ENCODE assay signal across 20 cellular contexts in the genomic region with DNA sequence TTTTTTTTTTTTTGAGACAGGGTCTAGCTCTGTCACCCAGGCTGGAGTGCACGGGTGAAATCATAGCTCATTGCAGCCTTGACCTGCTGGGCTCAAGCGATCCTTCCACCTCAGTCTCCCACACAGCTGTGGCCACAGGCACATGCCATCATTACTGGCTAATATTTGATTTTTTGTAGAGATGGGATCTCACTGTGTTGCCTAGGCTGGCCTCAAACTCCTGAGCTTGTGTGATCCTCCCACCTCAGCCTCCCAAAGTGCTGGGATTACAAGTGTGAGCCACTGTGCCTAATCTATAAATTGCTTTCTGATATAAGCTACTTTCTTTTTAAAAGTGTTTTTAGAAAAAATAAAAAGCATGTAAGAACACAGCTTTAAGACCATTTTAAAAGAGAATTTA. TPM values are rescaled to one million over a fixed set of nuclear protein-coding genes. Genes with fewer than 3 reads are reported as not detected.
DNase-seq lines count a peak whose midpoint lies in the region; ATAC-seq, FAIRE-seq and TF ChIP-seq lines count a peak whose summit lies in the region.
"Had no signal": no experiment of that assay in that cellular context is flagged by ENCODE, and none has a peak within 500 bp of the region (broad histone marks: within the 10 kb centered on the region; RNA-seq: fewer than 3 reads in every experiment).

No MANE protein-coding gene starts in this region.

- POLR2A ChIA-PET in A549 (lab: Yijun Ruan, JAX), result interaction anchor here (0.6 to 1.3 kb wide), 3 partner anchors 56 to 265 kb away, joined by 3 to 10 read pairs (median 4); a partner anchor contains a TSS

- no peaks in the 10 kb centered on the region for H3K27me3 Mint-ChIP-seq in Calu3 (ENCODE audit: unreplicated experiment)

- no peak for FAIRE-seq in A549 (lab: Jason Lieb, UNC)
- FAIRE-seq: HTR-8/SVneo had no signal

- TF ChIP-seq CTCF in A549 (IDR thresholded peaks at IDR 0.05), result no peak
- no peak for TF ChIP-seq CTCF in Calu3 (IDR thresholded peaks at IDR 0.05; ENCODE audit: unreplicated experiment)
- TF ChIP-seq CTCF in dorsolateral prefrontal cortex (IDR thresholded peaks at IDR 0.05 in 54 of 56, conservative IDR thresholded peaks at IDR 0.05 in 2 of 56; ENCODE audit: low read depth in 1 of 56, partially characterized antibody in 56 of 56), result no peak
- TF ChIP-seq CTCF in breast epithelium (IDR thresholded peaks at IDR 0.05), result no peak

- no peaks in the 10 kb centered on the region for H3K9me3 ChIP-seq in A549
- H3K9me3 ChIP-seq in mesodermal cell (ENCODE audit: control insufficient read depth, low read length), result no peaks in the 10 kb centered on the region
- no peaks in the 10 kb centered on the region for H3K9me3 ChIP-seq in breast epithelium

- H3K4me3 Mint-ChIP-seq in Calu3 (ENCODE audit: low read depth, unreplicated experiment), result no peak overlapping the region
- H3K4me3 Mint-ChIP-seq: B cell; CD4-positive, CD25-positive, alpha-beta regulatory T cell; CD8-positive, alpha-beta memory T cell; HFFc6; IgD-negative memory B cell had no signal

- BruUV-seq in Calu3 (replicated peaks; lab: Mats Ljungman, UMichigan), result no TSS peak

- TF ChIP-seq POLR2A in A549 (IDR thresholded peaks at IDR 0.05; ENCODE audit: low read length), result no peak
- no peak for TF ChIP-seq POLR2A in breast epithelium (IDR thresholded peaks at IDR 0.05)

- H3K27ac ChIP-seq in A549 (peak overlapping the region; percentile 59 to 99; a peak in 5 of 6 replicates), mesodermal cell (ENCODE audit: low read depth, low read length, severe bottlenecking) (peak overlapping the region; percentile 60), temporal lobe (ENCODE audit: low read depth, low read length) (peak overlapping the region; percentile 74), dorsolateral prefrontal cortex (peak overlapping the region in 26 of 59 donors; percentile 2 to 92 (median 83)), breast epithelium (no peak overlapping the region)

- no peak for DNase-seq in A549 (ENCODE audit: low read depth in 1 of 2, low spot score in 1 of 2)
- no peak for DNase-seq in Calu3
- no peak for DNase-seq in dorsolateral prefrontal cortex
- DNase-seq in breast epithelium (ENCODE audit: low spot score in 2 of 2), result no peak
- DNase-seq: 8988T; CD4-positive, CD25-positive, alpha-beta regulatory T cell; CD8-positive, alpha-beta memory T cell; COR-L47; DMS79 treated with DMSO at 0.1 percent for 48 hours; GF-D8; GOT3; H7; HFFc6 had no signal

- H3K4me1 ChIP-seq in A549 (peaks cover 52% of the 10 kb centered on the region), mesodermal cell (ENCODE audit: control insufficient read depth, insufficient read depth, low read length, poor library complexity, severe bottlenecking) (peaks cover 12% of the 10 kb centered on the region), breast epithelium (peaks cover 0 to 5% of the 10 kb centered on the region in 2 donors)

- H3K27me3 ChIP-seq in dorsolateral prefrontal cortex (no peaks in the 10 kb centered on the region), breast epithelium (no peaks in the 10 kb centered on the region)

- no peak overlapping the region for H3K4me3 ChIP-seq in A549
- H3K4me3 ChIP-seq in mesodermal cell (ENCODE audit: extremely low read depth, insufficient read depth, low read length, poor library complexity, severe bottlenecking), result no peak overlapping the region
- no peak overlapping the region for H3K4me3 ChIP-seq in dorsolateral prefrontal cortex
- no peak overlapping the region for H3K4me3 ChIP-seq in breast epithelium

- H3K36me3 Mint-ChIP-seq in Calu3 (ENCODE audit: insufficient read depth, unreplicated experiment), result peaks cover 18% of the 10 kb centered on the region
- H3K36me3 Mint-ChIP-seq: CD4-positive, CD25-positive, alpha-beta regulatory T cell; CD8-positive, alpha-beta memory T cell; IgD-negative memory B cell had no signal

- H3K4me2 ChIP-seq in A549, result no peak overlapping the region

- no peak for TF ChIP-seq RAD21 in A549 (conservative IDR thresholded peaks at IDR 0.05 in 1 of 2, IDR thresholded peaks at IDR 0.05 in 1 of 2)

- CTCF ChIA-PET in A549 (lab: Yijun Ruan, JAX), result interaction anchor here (0.7 to 2.3 kb wide), 5 partner anchors 11 to 79 kb away, joined by 3 to 23 read pairs (median 5); no protein-coding TSS in a partner anchor
- CTCF ChIA-PET in Calu3 (lab: Charles Lee), result interaction anchor here (0.6 to 1.2 kb wide), 2 partner anchors 8 to 75 kb away, joined by 5 read pairs; no protein-coding TSS in a partner anchor

- ATAC-seq in A549, result no peak
- no peak for ATAC-seq in HG03520 (IDR thresholded peaks at IDR 0.05; ENCODE audit: unreplicated experiment)
- ATAC-seq: HCT116 had no signal

- 87% methylated on average over 2 of the region's 2 CpGs for WGBS in A549 (ENCODE audit: missing lambda C conversion rate)
- 60 to 100% methylated on average over 1 to 2 of the region's 2 CpGs for WGBS in mesodermal cell (ENCODE audit: insufficient coverage in 2 of 2), 2 experiments

- TF ChIP-seq EP300 in A549 (IDR thresholded peaks at IDR 0.05), result no peak

- H3K4me1 Mint-ChIP-seq in Calu3 (ENCODE audit: low read depth, unreplicated experiment), result no peaks in the 10 kb centered on the region
- H3K4me1 Mint-ChIP-seq: B cell had no signal

- peak overlapping the region; percentile 66 for H3K27ac Mint-ChIP-seq in Calu3 (ENCODE audit: unreplicated experiment)
- H3K27ac Mint-ChIP-seq: B cell; CD8-positive, alpha-beta memory T cell; HFFc6; IgD-negative memory B cell had no signal

- intact Hi-C loops in Calu3 (cut with micrococcal nuclease; ENCODE audit: unreplicated experiment), result loop anchor here (5.0 kb wide), 1 partner anchor 62 kb away; no protein-coding TSS in a partner anchor
- intact Hi-C loops in dorsolateral prefrontal cortex (cut with DNase I), result no loop called here
- intact Hi-C loops in breast epithelium (cut with DNase I; ENCODE audit: low total_unique reads), result loop anchor here (10.0 kb wide), 1 partner anchor 1040 kb away; no protein-coding TSS in a partner anchor

- no peaks in the 10 kb centered on the region for H3K36me3 ChIP-seq in mesodermal cell (ENCODE audit: control insufficient read depth, insufficient read depth, low read length)
- H3K36me3 ChIP-seq in breast epithelium, result no peaks in the 10 kb centered on the region

- no peaks in the 10 kb centered on the region for H3K9me3 Mint-ChIP-seq in Calu3 (ENCODE audit: low read depth, unreplicated experiment)
- H3K9me3 Mint-ChIP-seq: CD8-positive, alpha-beta memory T cell; HFFc6 had no signal

TF ChIP-seq in A549, 52 proteins besides CTCF, POLR2A, EP300 and RAD21 (continues in another document):
- TF ChIP-seq NPAS2 (CRISPR knock-in tag; IDR thresholded peaks at IDR 0.05; ENCODE audit: borderline replicate concordance) (no peak), RCOR1 (IDR thresholded peaks at IDR 0.05; ENCODE audit: low read depth, low read length) (no peak), MAZ (IDR thresholded peaks at IDR 0.05; ENCODE audit: borderline replicate concordance, low read depth, low read length) (no peak), FOSL2 (IDR thresholded peaks at IDR 0.05) (no peak), FOSL2 (CRISPR knock-in tag; IDR thresholded peaks at IDR 0.05) (no peak), HEYL (CRISPR knock-in tag; IDR thresholded peaks at IDR 0.05) (no peak), MAFK (IDR thresholded peaks at IDR 0.05; ENCODE audit: partially characterized antibody) (no peak), HOXB13 (CRISPR knock-in tag; IDR thresholded peaks at IDR 0.05; ENCODE audit: low read depth) (no peak), SREBF2 (IDR thresholded peaks at IDR 0.05) (no peak)
- TF ChIP-seq, protein P1, sequence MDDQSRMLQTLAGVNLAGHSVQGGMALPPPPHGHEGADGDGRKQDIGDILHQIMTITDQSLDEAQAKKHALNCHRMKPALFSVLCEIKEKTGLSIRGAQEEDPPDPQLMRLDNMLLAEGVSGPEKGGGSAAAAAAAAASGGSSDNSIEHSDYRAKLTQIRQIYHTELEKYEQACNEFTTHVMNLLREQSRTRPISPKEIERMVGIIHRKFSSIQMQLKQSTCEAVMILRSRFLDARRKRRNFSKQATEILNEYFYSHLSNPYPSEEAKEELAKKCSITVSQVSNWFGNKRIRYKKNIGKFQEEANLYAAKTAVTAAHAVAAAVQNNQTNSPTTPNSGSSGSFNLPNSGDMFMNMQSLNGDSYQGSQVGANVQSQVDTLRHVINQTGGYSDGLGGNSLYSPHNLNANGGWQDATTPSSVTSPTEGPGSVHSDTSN (IDR thresholded peaks at IDR 0.05), result no peak
- TF ChIP-seq, protein P2, sequence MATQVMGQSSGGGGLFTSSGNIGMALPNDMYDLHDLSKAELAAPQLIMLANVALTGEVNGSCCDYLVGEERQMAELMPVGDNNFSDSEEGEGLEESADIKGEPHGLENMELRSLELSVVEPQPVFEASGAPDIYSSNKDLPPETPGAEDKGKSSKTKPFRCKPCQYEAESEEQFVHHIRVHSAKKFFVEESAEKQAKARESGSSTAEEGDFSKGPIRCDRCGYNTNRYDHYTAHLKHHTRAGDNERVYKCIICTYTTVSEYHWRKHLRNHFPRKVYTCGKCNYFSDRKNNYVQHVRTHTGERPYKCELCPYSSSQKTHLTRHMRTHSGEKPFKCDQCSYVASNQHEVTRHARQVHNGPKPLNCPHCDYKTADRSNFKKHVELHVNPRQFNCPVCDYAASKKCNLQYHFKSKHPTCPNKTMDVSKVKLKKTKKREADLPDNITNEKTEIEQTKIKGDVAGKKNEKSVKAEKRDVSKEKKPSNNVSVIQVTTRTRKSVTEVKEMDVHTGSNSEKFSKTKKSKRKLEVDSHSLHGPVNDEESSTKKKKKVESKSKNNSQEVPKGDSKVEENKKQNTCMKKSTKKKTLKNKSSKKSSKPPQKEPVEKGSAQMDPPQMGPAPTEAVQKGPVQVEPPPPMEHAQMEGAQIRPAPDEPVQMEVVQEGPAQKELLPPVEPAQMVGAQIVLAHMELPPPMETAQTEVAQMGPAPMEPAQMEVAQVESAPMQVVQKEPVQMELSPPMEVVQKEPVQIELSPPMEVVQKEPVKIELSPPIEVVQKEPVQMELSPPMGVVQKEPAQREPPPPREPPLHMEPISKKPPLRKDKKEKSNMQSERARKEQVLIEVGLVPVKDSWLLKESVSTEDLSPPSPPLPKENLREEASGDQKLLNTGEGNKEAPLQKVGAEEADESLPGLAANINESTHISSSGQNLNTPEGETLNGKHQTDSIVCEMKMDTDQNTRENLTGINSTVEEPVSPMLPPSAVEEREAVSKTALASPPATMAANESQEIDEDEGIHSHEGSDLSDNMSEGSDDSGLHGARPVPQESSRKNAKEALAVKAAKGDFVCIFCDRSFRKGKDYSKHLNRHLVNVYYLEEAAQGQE (IDR thresholded peaks at IDR 0.05), result no peak

RNA-seq across cellular contexts. Expression of a gene that starts 56.5 kb away (rescaled TPM):
- 32.9 and 39.5 TPM in 2 replicates for polyA plus RNA-seq in A549 (2011; rRNA removed)
- polyA plus RNA-seq in A549 (2012; cell fraction: cytosol; rRNA removed), result 12.7 and 15.5 TPM in 2 replicates
- polyA plus RNA-seq in A549 (2012; cell fraction: nucleus; rRNA removed), result 10.2 and 13.9 TPM in 2 replicates
- polyA plus RNA-seq in A549 (2017; fragmentation: RNase III; extraction: RNeasy Plus Mini Kit Qiagen cat#74134 plus additional on column Dnase treatment), result 19.2 to 24.1 TPM (median 23.0 TPM) in 3 replicates
- 51.2 and 60.2 TPM in 2 replicates for polyA minus RNA-seq in A549 (2011; rRNA and poly(A)+ RNA removed)
- total RNA-seq in Calu3 (2022), result 23.3 and 23.6 TPM in 2 replicates
- 17.7 TPM for polyA plus RNA-seq in mesodermal cell (2013, experiment 1 of 2)
- 16.6 TPM for polyA plus RNA-seq in mesodermal cell (2013, experiment 2 of 2)
- 34.7 TPM for total RNA-seq in temporal lobe
- total RNA-seq in dorsolateral prefrontal cortex, result 10 to 100 TPM; 14.4 to 29.7 (median 22.9) TPM
- total RNA-seq in breast epithelium, result 10 to 100 TPM; 24.9 to 38.2 (median 35.1) TPM

Comparison
In these comparisons a context has a peak if more than half of its experiments do, and no peak if none do; other contexts are left out.
1. H3K27ac ChIP-seq: peak in A549 (2 of 2), mesodermal cell (single experiment) and temporal lobe (single experiment); none in breast epithelium (0 of 2).
2. intact Hi-C loops: an anchor here in Calu3 (5.0 kb wide) and breast epithelium (10.0 kb wide); none called in dorsolateral prefrontal cortex.